Comparison of ENCODE assay signal across 29 cellular contexts in genomic region chr2:8219096-8219495, GRCh38.
"Had no signal": no experiment of that assay in that cellular context is flagged by ENCODE, and none has a peak within 500 bp of the region (broad histone marks: within the 10 kb centered on the region; RNA-seq: fewer than 3 reads in every experiment).

No MANE protein-coding gene starts in this region.

- H3K4me2 ChIP-seq: KMS-11, SK-N-SH had no signal

- H3K27me3 ChIP-seq: adrenal gland, breast epithelium, MG63, Peyer's patch had no signal

- H3K9me3 Mint-ChIP-seq: activated B cell treated with CpG ODN at 0.5 μM for 24 hours; activated CD8-positive, alpha-beta T cell treated with anti-CD3 and anti-CD28 coated beads for 36 hours had no signal

- H3K4me3 ChIP-seq: adrenal gland, breast epithelium, MG63, Peyer's patch, SJCRH30 had no signal

- H3K27me3 Mint-ChIP-seq: activated CD4-positive, alpha-beta T cell treated with anti-CD3 and anti-CD28 coated beads for 36 hours; activated CD8-positive, alpha-beta T cell treated with anti-CD3 and anti-CD28 coated beads for 36 hours had no signal

- H3K9me3 ChIP-seq: adrenal gland, breast epithelium, MG63, Peyer's patch, SJCRH30, SK-N-SH had no signal

- H3K4me1 ChIP-seq: breast epithelium, SJCRH30 had no signal

- H3K4me1 Mint-ChIP-seq: activated B cell treated with CpG ODN at 0.5 μM for 24 hours had no signal

- H3K4me3 Mint-ChIP-seq: activated B cell treated with CpG ODN at 0.5 μM for 24 hours; activated CD4-positive, alpha-beta T cell treated with anti-CD3 and anti-CD28 coated beads for 36 hours; activated CD8-positive, alpha-beta T cell treated with anti-CD3 and anti-CD28 coated beads for 36 hours; activated naive CD8-positive, alpha-beta T cell treated with anti-CD3 and anti-CD28 coated beads, Interleukin-2, amount 10 ng/mL, durations not matched to agents 7 days and 5 days; activated T-cell treated with anti-CD3 and anti-CD28 coated beads, Interleukin-2, amount 50 U/mL, for 72 hours had no signal

- H3K36me3 ChIP-seq: adrenal gland, breast epithelium, MG63, Peyer's patch, SJCRH30 had no signal

- H3K27ac ChIP-seq: adrenal gland, breast epithelium, KMS-11, Peyer's patch, RWPE1, SJCRH30 had no signal

- H3K27ac Mint-ChIP-seq: activated B cell treated with CpG ODN at 0.5 μM for 24 hours; activated CD4-positive, alpha-beta T cell treated with anti-CD3 and anti-CD28 coated beads for 36 hours; activated CD8-positive, alpha-beta T cell treated with anti-CD3 and anti-CD28 coated beads for 36 hours; activated naive CD8-positive, alpha-beta T cell treated with anti-CD3 and anti-CD28 coated beads, Interleukin-2, amount 10 ng/mL, durations not matched to agents 7 days and 5 days; activated T-cell treated with anti-CD3 and anti-CD28 coated beads, Interleukin-2, amount 50 U/mL, for 72 hours had no signal

- DNase-seq: activated B cell treated with CpG ODN at 0.5 μM for 24 hours; activated CD4-positive, alpha-beta T cell treated with anti-CD3 and anti-CD28 coated beads for 36 hours; activated CD8-positive, alpha-beta memory T cell treated with anti-CD3 and anti-CD28 coated beads, Interleukin-2, amount 50 U/mL, for 4 hours; activated CD8-positive, alpha-beta T cell treated with anti-CD3 and anti-CD28 coated beads for 36 hours; activated naive CD4-positive, alpha-beta T cell treated with anti-CD3 and anti-CD28 coated beads, Interleukin-2, amount 50 U/mL, for 16 hours; activated naive CD8-positive, alpha-beta T cell treated with anti-CD3 and anti-CD28 coated beads, Interleukin-2, amount 10 ng/mL, durations not matched to agents 7 days and 5 days; activated T-cell treated with anti-CD3 and anti-CD28 coated beads, Interleukin-2, amount 50 U/mL, for 72 hours; adrenal gland; anterior cingulate cortex; caudate nucleus; MV-4-11; NCI-H1092 treated with DMSO at 0.1 percent for 48 hours; NCI-H1417 treated with DMSO at 0.1 percent for 48 hours; NCI-H1694; NCI-H2029; NCI-H2107; NCI-H2171 treated with DMSO at 0.1 percent for 48 hours; NCI-H226; NCI-H526; NCI-H774; Peyer's patch; Right ventricle myocardium superior; SJCRH30; SK-N-SH; T-helper 1 cell had no signal

- H3K9me2 ChIP-seq: SK-N-SH had no signal

- H3K9ac ChIP-seq: KMS-11, SK-N-SH had no signal
